Comparison of ENCODE assay signal across 8 cellular contexts in genomic region chr19:18433039-18433691, GRCh38. TPM values are rescaled to one million over a fixed set of nuclear protein-coding genes. Genes with fewer than 3 reads are reported as not detected.
DNase-seq lines count a peak whose midpoint lies in the region; ATAC-seq and TF ChIP-seq lines count a peak whose summit lies in the region.

No MANE protein-coding gene starts in this region.

- TF ChIP-seq POLR2A in GM19193 (IDR thresholded peaks at IDR 0.05; ENCODE audit: extremely low read depth, insufficient read depth, insufficient read length): peak; percentile 73

- in situ Hi-C loops in brain microvascular endothelial cell (cut with HindIII; ENCODE audit: low pct_ligation_motif_present, low sequenced_read_pairs): no loop called here

- H3K9me3 ChIP-seq in AG04450 (ENCODE audit: control insufficient read depth, insufficient read depth, low read length): peaks cover 13% of the 10 kb centered on the region; the same call in 1 of the 2 replicates

- H3K4me3 ChIP-seq in AG04450 (ENCODE audit: low read depth, low read length) (peak overlapping the region; percentile 50), brain microvascular endothelial cell (ENCODE audit: low read depth, low read length) (peak overlapping the region; percentile 58)

- no peak for DNase-seq in AG04450 (ENCODE audit: low read depth, low spot score)
- DNase-seq in brain microvascular endothelial cell: no peak
- peak; percentile 43 to 80 for DNase-seq in lung microvascular endothelial cell (ENCODE audit: low read depth in 2 of 2)
- no peak for DNase-seq in activated CD4-positive, CD25-positive, alpha-beta regulatory T cell (lab: John Stamatoyannopoulos, UW)
- DNase-seq in NCI-H146 treated with DMSO at 0.1 percent for 48 hours (lab: John Stamatoyannopoulos, UW; ENCODE audit: unreplicated experiment): no peak

- CTCF ChIA-PET in AG04450 (lab: Charles Lee): no interaction called here

- peaks cover 16% of the 10 kb centered on the region for H3K36me3 ChIP-seq in brain microvascular endothelial cell (replicated peaks)

- POLR2A ChIA-PET in AG04450 (lab: Yijun Ruan, JAX): no interaction called here

- TF ChIP-seq CTCF in AG04450 (IDR thresholded peaks at IDR 0.05; ENCODE audit: low read depth, low read length) (no peak), brain microvascular endothelial cell (IDR thresholded peaks at IDR 0.05; ENCODE audit: low read depth, low read length, missing control alignments) (no peak)

- ATAC-seq in GM18909 (IDR thresholded peaks at IDR 0.05; ENCODE audit: poor library complexity, unreplicated experiment) (no peak), HG02981 (IDR thresholded peaks at IDR 0.05; ENCODE audit: unreplicated experiment) (no peak)

- H3K27ac ChIP-seq in AG04450 (ENCODE audit: low read depth, low read length) (no peak overlapping the region), brain microvascular endothelial cell (no peak overlapping the region)

- no peaks in the 10 kb centered on the region for H3K27me3 ChIP-seq in AG04450 (ENCODE audit: control insufficient read depth, insufficient read depth, low read length)
- H3K27me3 ChIP-seq in brain microvascular endothelial cell (replicated peaks): no peaks in the 10 kb centered on the region

RNA-seq across cellular contexts. Expression of gene ISYNA1, which starts 4.8 kb away (rescaled TPM):
- polyA plus RNA-seq in AG04450 (2011; rRNA removed): 13.3 and 19.2 TPM in 2 replicates
- polyA minus RNA-seq in AG04450 (2011; rRNA and poly(A)+ RNA removed): 13.2 and 18.3 TPM in 2 replicates
- 26.0 and 33.6 TPM in 2 replicates for total RNA-seq in lung microvascular endothelial cell

RNA-seq across cellular contexts. Expression of gene SSBP4, which starts 14.0 kb away (rescaled TPM):
- 9.4 and 12.6 TPM in 2 replicates for polyA plus RNA-seq in AG04450 (2011; rRNA removed)
- polyA minus RNA-seq in AG04450 (2011; rRNA and poly(A)+ RNA removed): 18.0 and 18.5 TPM in 2 replicates
- total RNA-seq in lung microvascular endothelial cell: 44.0 and 45.8 TPM in 2 replicates

RNA-seq across cellular contexts. Expression of gene LRRC25, which starts 35.7 kb away (rescaled TPM):
- polyA plus RNA-seq in AG04450 (2011; rRNA removed): 0.12 and 0.32 TPM in 2 replicates
- 0.17 and 0.60 TPM in 2 replicates for polyA minus RNA-seq in AG04450 (2011; rRNA and poly(A)+ RNA removed)
- not detected in 2 replicates for total RNA-seq in lung microvascular endothelial cell

RNA-seq across cellular contexts. Expression of gene GDF15, which starts 47.2 kb away (rescaled TPM):
- polyA plus RNA-seq in AG04450 (2011; rRNA removed): 25.0 and 35.9 TPM in 2 replicates
- polyA minus RNA-seq in AG04450 (2011; rRNA and poly(A)+ RNA removed): 9.5 and 14.5 TPM in 2 replicates
- 70.0 and 104 TPM in 2 replicates for total RNA-seq in lung microvascular endothelial cell

Comparison
In these comparisons a context has a peak if more than half of its experiments do, and no peak if none do; other contexts are left out.
1. DNase-seq: peak in lung microvascular endothelial cell (2 of 2); none in AG04450 (single experiment), brain microvascular endothelial cell (single experiment), activated CD4-positive, CD25-positive, alpha-beta regulatory T cell (0 of 4) and NCI-H146 treated with DMSO at 0.1 percent for 48 hours (single experiment).